23 cellular contexts compared by ENCODE assay signal in the genomic region with DNA sequence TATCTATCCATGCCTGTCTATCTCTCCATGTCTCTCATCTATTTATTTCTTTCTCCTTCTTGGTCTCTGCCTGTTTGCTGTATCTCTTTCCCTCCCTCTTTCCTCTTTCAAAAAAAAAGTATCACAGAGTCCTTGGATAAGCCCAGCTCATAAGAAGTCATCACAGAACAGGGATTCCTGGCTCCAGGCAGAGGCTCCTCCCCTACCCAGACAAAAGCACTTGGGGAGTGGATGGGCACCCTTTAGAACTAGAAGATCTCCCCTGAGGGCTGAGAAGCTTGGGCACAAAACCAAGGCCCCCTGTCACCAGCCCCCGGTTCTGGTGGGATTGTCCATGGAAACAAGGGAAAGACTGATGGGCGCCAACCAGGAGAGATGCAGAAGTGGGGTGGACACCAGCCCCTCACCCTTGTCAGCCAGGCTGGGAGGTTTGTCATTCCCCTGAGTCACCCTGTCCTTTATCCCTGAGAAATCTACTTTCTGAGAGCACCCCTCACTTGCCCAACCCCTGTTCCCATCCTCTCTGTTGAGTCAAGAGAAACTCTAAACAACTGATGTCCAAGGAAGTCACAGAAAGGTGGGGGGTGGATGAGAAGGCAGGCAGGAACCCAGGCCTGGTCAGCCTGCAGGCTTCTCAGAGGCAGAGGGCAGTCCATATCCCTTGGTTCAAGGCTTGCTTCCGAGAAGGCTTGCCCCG.
DNase-seq lines count a peak whose midpoint lies in the region; ATAC-seq and TF ChIP-seq lines count a peak whose summit lies in the region.
"Had no signal": no experiment of that assay in that cellular context is flagged by ENCODE, and none has a peak within 500 bp of the region (broad histone marks: within the 10 kb centered on the region; RNA-seq: fewer than 3 reads in every experiment).

No MANE protein-coding gene starts in this region.

- H3K27me3 ChIP-seq in adrenal gland (no peaks in the 10 kb centered on the region), muscle layer of colon (ENCODE audit: control insufficient read depth in 1 of 2, insufficient read depth in 2 of 2, low read length in 2 of 2) (no peaks in the 10 kb centered on the region), tibial artery (no peaks in the 10 kb centered on the region)

- no peaks in the 10 kb centered on the region for H3K9me3 ChIP-seq in adrenal gland (replicated peaks in 1 of 3)
- no peaks in the 10 kb centered on the region for H3K9me3 ChIP-seq in muscle layer of colon (ENCODE audit: low read length)
- no peaks in the 10 kb centered on the region for H3K9me3 ChIP-seq in tibial artery

- H3K9ac ChIP-seq in muscle layer of colon (ENCODE audit: low read length), result no peak overlapping the region

- H3K4me1 ChIP-seq in adrenal gland (replicated peaks in 1 of 2) (peaks cover 6 to 58% of the 10 kb centered on the region in 2 donors), muscle layer of colon (ENCODE audit: insufficient read depth, low read length) (peaks cover 83% of the 10 kb centered on the region), tibial artery (peaks cover 0 to 73% (median 50%) of the 10 kb centered on the region in 4 donors)

- ATAC-seq in HG02588 (IDR thresholded peaks at IDR 0.05; ENCODE audit: unreplicated experiment), result no peak
- ATAC-seq in activated CD8-positive, alpha-beta memory T cell treated with anti-CD3 and anti-CD28 coated beads, Interleukin-2, amount 10 ng/mL, durations not matched to agents 7 days and 5 days, result no peak
- no peak for ATAC-seq in HG03135 (IDR thresholded peaks at IDR 0.05; ENCODE audit: unreplicated experiment)

- peak overlapping the region in 3 of 5 donors; percentile 27 to 83 (median 80) for H3K27ac ChIP-seq in adrenal gland
- H3K27ac ChIP-seq in muscle layer of colon (ENCODE audit: low read depth, low read length), result peak overlapping the region; percentile 74
- peak overlapping the region; percentile 59 to 69 for H3K27ac ChIP-seq in tibial artery
- H3K27ac ChIP-seq: cardiac muscle cell, HL-60 had no signal

- no peak for TF ChIP-seq POLR2A in adrenal gland (IDR thresholded peaks at IDR 0.05)

- H3K4me3 ChIP-seq in adrenal gland (no peak overlapping the region), muscle layer of colon (ENCODE audit: low read depth in 1 of 2, low read length in 2 of 2) (no peak overlapping the region), tibial artery (no peak overlapping the region)
- H3K4me3 ChIP-seq: cardiac muscle cell had no signal

- no peaks in the 10 kb centered on the region for H3K36me3 Mint-ChIP-seq in activated CD8-positive, alpha-beta memory T cell treated with anti-CD3 and anti-CD28 coated beads, Interleukin-2, amount 10 ng/mL, durations not matched to agents 7 days and 5 days
- H3K36me3 Mint-ChIP-seq: CD4-positive, alpha-beta memory T cell had no signal

- H3K4me3 Mint-ChIP-seq in activated CD8-positive, alpha-beta memory T cell treated with anti-CD3 and anti-CD28 coated beads, Interleukin-2, amount 10 ng/mL, durations not matched to agents 7 days and 5 days, result no peak overlapping the region
- H3K4me3 Mint-ChIP-seq: activated B cell treated with CpG ODN at 0.5 μM for 24 hours; CD4-positive, alpha-beta memory T cell had no signal

- CTCF ChIA-PET in activated CD8-positive, alpha-beta memory T cell treated with anti-CD3 and anti-CD28 coated beads, Interleukin-2, amount 10 ng/mL, durations not matched to agents 7 days and 5 days (lab: Charles Lee), result interaction anchor here (1.4 kb wide), 1 partner anchor 11 kb away, joined by 7 read pairs; no protein-coding TSS in a partner anchor

- no peak for TF ChIP-seq CTCF in adrenal gland (IDR thresholded peaks at IDR 0.05)
- TF ChIP-seq CTCF in tibial artery (IDR thresholded peaks at IDR 0.05), result no peak

- no peaks in the 10 kb centered on the region for H3K9me3 Mint-ChIP-seq in activated CD8-positive, alpha-beta memory T cell treated with anti-CD3 and anti-CD28 coated beads, Interleukin-2, amount 10 ng/mL, durations not matched to agents 7 days and 5 days (ENCODE audit: low read depth)
- H3K9me3 Mint-ChIP-seq: activated B cell treated with CpG ODN at 0.5 μM for 24 hours had no signal

- H3K27me3 Mint-ChIP-seq in activated CD8-positive, alpha-beta memory T cell treated with anti-CD3 and anti-CD28 coated beads, Interleukin-2, amount 10 ng/mL, durations not matched to agents 7 days and 5 days, result peaks cover 3% of the 10 kb centered on the region
- H3K27me3 Mint-ChIP-seq: activated B cell treated with CpG ODN at 0.5 μM for 24 hours; CD4-positive, alpha-beta memory T cell had no signal

- H3K36me3 ChIP-seq in adrenal gland (replicated peaks in 1 of 2) (peaks cover 0 to 90% of the 10 kb centered on the region in 2 donors), muscle layer of colon (ENCODE audit: insufficient read depth, low read length) (peaks cover 99% of the 10 kb centered on the region), tibial artery (peaks cover 97 to 100% (median 99%) of the 10 kb centered on the region in 3 donors)
- H3K36me3 ChIP-seq: cardiac muscle cell had no signal

- H3K27ac Mint-ChIP-seq in activated CD8-positive, alpha-beta memory T cell treated with anti-CD3 and anti-CD28 coated beads, Interleukin-2, amount 10 ng/mL, durations not matched to agents 7 days and 5 days, result no peak overlapping the region
- H3K27ac Mint-ChIP-seq: activated B cell treated with CpG ODN at 0.5 μM for 24 hours; CD4-positive, alpha-beta memory T cell had no signal

- WGBS in adrenal gland, 4 donors, result 71 to 81% (median 76%) methylated on average over 4 of the region's 4 CpGs

- no peaks in the 10 kb centered on the region for H3K4me1 Mint-ChIP-seq in activated CD8-positive, alpha-beta memory T cell treated with anti-CD3 and anti-CD28 coated beads, Interleukin-2, amount 10 ng/mL, durations not matched to agents 7 days and 5 days
- H3K4me1 Mint-ChIP-seq: activated B cell treated with CpG ODN at 0.5 μM for 24 hours; CD4-positive, alpha-beta memory T cell had no signal

- intact Hi-C loops in adrenal gland (cut with DNase I), result no loop called here
- intact Hi-C loops in tibial artery (cut with DNase I; ENCODE audit: low total_unique reads), result no loop called here

- DNase-seq in EH (ENCODE audit: low read depth) (peak; percentile 55), adrenal gland (peak in 3 of 7 donors; percentile 58 to 62 (median 62)), tibial artery (no peak)
- DNase-seq in activated CD8-positive, alpha-beta memory T cell treated with anti-CD3 and anti-CD28 coated beads, Interleukin-2, amount 10 ng/mL, durations not matched to agents 7 days and 5 days, result no peak
- DNase-seq: activated B cell treated with CpG ODN at 0.5 μM for 24 hours; activated CD4-positive, alpha-beta T cell treated with anti-CD3 and anti-CD28 coated beads, Interleukin-2, amount 50 U/mL, for 48 hours; activated T-cell treated with anti-CD3 and anti-CD28 coated beads, Interleukin-2, amount 50 U/mL, for 1 hour; CD4-positive, alpha-beta memory T cell; DMS 273 treated with DMSO at 0.1 percent for 48 hours; GF-D8; NCI-H1105; NCI-H2029; NCI-H345; NCI-H82; OCI-M1; stimulated activated CD4-positive, alpha-beta T cell treated with anti-CD3 and anti-CD28 coated beads, Interleukin-2, amount 100 ng/mL, for 48 hours; stimulated activated naive CD4-positive, alpha-beta T cell; T1000 had no signal
